In the genomic region with DNA sequence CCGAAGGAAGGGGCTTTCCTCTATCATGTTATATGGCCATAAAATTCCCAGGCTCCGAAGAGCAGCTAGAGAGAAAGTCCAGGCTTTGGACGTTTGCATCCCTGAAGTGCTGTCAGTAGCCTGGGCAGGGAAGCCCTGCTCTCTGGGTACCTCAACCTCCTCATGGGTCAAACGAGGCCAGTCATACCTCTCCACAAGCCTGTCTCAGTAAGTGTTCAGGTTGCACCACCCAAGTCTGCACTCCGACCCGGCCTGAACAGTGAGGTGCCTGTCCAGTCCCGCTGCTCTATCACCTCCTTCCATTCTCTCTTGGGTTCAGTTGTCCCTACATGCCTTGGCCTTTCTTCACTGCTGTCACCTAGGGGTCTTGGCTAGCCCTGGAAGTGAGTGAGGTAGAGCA, we compare ENCODE assay signal across 8 cellular contexts.
"Had no signal": no experiment of that assay in that cellular context is flagged by ENCODE, and none has a peak within 500 bp of the region (broad histone marks: within the 10 kb centered on the region; RNA-seq: fewer than 3 reads in every experiment).

No MANE protein-coding gene starts in this region.

- H3K4me3 ChIP-seq: GM23338 had no signal

- DNase-seq: H9, HCEC 1CT, IMR-90, KBM-7 had no signal

- H3K4me2 ChIP-seq: GM23338 had no signal

- ATAC-seq: GM23338 had no signal

- FAIRE-seq: H1, H54, HTR-8/SVneo had no signal

- H2AFZ ChIP-seq: GM23338 had no signal
